ENCODE assay signal across 16 cellular contexts in genomic region chr14:98445736-98446135, GRCh38.
"Had no signal": no experiment of that assay in that cellular context is flagged by ENCODE, and none has a peak within 500 bp of the region (broad histone marks: within the 10 kb centered on the region; RNA-seq: fewer than 3 reads in every experiment).

No MANE protein-coding gene starts in this region.

- H3K27ac ChIP-seq: hepatocyte, ovary, right atrium auricular region had no signal

- H3K27me3 Mint-ChIP-seq: dendritic cell treated with granulocyte-macrophage colony-stimulating factor and Interleukin-4, amounts not matched to agents 40 ng/mL and 50 ng/mL, for 4 days; effector memory CD8-positive, alpha-beta T cell had no signal

- H3K79me2 ChIP-seq: hepatocyte had no signal

- H3K36me3 ChIP-seq: ovary, right atrium auricular region had no signal

- H3K4me3 ChIP-seq: hepatocyte, ovary, right atrium auricular region had no signal

- H3K27ac Mint-ChIP-seq: dendritic cell treated with granulocyte-macrophage colony-stimulating factor and Interleukin-4, amounts not matched to agents 40 ng/mL and 50 ng/mL, for 4 days; effector memory CD8-positive, alpha-beta T cell; natural killer cell had no signal

- H2AFZ ChIP-seq: hepatocyte had no signal

- H3K4me1 ChIP-seq: right atrium auricular region had no signal

- H3K27me3 ChIP-seq: hepatocyte, ovary, right atrium auricular region had no signal

- H3K4me2 ChIP-seq: hepatocyte had no signal

- DNase-seq: effector memory CD8-positive, alpha-beta T cell; erythroblast; foreskin melanocyte; head of caudate nucleus; left colon; natural killer cell; nucleus accumbens; ovary; small intestine; stimulated activated CD4-positive, alpha-beta T cell treated with anti-CD3 and anti-CD28 coated beads, Interleukin-12 subunit alpha, Interleukin-12 subunit beta, amount 100 ng/mL, for 4 hours; stimulated activated naive CD4-positive, alpha-beta T cell treated with Interleukin-2 at 50 U/mL for 16 hours; trophoblast cell had no signal

- H3K4me3 Mint-ChIP-seq: dendritic cell treated with granulocyte-macrophage colony-stimulating factor and Interleukin-4, amounts not matched to agents 40 ng/mL and 50 ng/mL, for 4 days; effector memory CD8-positive, alpha-beta T cell; natural killer cell; neural crest cell had no signal

- H3K9me3 ChIP-seq: ovary, right atrium auricular region had no signal

- ATAC-seq: effector memory CD8-positive, alpha-beta T cell; left colon; natural killer cell had no signal

- H3K36me3 Mint-ChIP-seq: natural killer cell had no signal

- H3K9me3 Mint-ChIP-seq: effector memory CD8-positive, alpha-beta T cell; natural killer cell; neural crest cell had no signal
